ENCODE assay signal across 1 cellular context in the genomic region with DNA sequence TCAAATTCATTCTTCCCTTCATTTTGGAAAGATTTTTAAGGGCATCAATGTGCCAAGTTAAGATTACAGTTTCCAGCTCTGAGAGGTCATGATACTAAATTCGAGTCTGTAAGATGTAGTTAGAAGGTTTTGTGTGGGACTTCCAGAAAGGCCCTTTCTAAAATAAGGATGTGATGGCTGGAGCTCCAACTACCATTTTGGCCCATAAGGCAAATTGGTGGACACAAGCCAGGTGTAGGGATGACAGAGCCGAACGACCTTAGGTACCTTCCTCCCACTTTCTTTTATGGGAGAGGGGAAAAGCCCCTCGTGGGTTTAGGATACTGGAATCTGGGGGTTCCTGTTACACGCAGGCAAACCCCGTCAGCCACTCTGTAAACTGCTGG.
TF ChIP-seq lines count a peak whose summit lies in the region.

No MANE protein-coding gene starts in this region.

TF ChIP-seq in GM12878, 131 proteins besides CTCF, POLR2A, EP300 and RAD21 (continued from another document):
- TF ChIP-seq, protein P1, sequence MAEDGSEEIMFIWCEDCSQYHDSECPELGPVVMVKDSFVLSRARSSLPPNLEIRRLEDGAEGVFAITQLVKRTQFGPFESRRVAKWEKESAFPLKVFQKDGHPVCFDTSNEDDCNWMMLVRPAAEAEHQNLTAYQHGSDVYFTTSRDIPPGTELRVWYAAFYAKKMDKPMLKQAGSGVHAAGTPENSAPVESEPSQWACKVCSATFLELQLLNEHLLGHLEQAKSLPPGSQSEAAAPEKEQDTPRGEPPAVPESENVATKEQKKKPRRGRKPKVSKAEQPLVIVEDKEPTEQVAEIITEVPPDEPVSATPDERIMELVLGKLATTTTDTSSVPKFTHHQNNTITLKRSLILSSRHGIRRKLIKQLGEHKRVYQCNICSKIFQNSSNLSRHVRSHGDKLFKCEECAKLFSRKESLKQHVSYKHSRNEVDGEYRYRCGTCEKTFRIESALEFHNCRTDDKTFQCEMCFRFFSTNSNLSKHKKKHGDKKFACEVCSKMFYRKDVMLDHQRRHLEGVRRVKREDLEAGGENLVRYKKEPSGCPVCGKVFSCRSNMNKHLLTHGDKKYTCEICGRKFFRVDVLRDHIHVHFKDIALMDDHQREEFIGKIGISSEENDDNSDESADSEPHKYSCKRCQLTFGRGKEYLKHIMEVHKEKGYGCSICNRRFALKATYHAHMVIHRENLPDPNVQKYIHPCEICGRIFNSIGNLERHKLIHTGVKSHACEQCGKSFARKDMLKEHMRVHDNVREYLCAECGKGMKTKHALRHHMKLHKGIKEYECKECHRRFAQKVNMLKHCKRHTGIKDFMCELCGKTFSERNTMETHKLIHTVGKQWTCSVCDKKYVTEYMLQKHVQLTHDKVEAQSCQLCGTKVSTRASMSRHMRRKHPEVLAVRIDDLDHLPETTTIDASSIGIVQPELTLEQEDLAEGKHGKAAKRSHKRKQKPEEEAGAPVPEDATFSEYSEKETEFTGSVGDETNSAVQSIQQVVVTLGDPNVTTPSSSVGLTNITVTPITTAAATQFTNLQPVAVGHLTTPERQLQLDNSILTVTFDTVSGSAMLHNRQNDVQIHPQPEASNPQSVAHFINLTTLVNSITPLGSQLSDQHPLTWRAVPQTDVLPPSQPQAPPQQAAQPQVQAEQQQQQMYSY (CRISPR knock-in tag; IDR thresholded peaks at IDR 0.05), result no peak
- TF ChIP-seq, protein P2, sequence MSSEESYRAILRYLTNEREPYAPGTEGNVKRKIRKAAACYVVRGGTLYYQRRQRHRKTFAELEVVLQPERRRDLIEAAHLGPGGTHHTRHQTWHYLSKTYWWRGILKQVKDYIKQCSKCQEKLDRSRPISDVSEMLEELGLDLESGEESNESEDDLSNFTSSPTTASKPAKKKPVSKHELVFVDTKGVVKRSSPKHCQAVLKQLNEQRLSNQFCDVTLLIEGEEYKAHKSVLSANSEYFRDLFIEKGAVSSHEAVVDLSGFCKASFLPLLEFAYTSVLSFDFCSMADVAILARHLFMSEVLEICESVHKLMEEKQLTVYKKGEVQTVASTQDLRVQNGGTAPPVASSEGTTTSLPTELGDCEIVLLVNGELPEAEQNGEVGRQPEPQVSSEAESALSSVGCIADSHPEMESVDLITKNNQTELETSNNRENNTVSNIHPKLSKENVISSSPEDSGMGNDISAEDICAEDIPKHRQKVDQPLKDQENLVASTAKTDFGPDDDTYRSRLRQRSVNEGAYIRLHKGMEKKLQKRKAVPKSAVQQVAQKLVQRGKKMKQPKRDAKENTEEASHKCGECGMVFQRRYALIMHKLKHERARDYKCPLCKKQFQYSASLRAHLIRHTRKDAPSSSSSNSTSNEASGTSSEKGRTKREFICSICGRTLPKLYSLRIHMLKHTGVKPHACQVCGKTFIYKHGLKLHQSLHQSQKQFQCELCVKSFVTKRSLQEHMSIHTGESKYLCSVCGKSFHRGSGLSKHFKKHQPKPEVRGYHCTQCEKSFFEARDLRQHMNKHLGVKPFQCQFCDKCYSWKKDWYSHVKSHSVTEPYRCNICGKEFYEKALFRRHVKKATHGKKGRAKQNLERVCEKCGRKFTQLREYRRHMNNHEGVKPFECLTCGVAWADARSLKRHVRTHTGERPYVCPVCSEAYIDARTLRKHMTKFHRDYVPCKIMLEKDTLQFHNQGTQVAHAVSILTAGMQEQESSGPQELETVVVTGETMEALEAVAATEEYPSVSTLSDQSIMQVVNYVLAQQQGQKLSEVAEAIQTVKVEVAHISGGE (CRISPR knock-in tag; IDR thresholded peaks at IDR 0.05), result no peak
- TF ChIP-seq BACH1 (IDR thresholded peaks at IDR 0.05; ENCODE audit: borderline replicate concordance) (no peak), POU2F2 (IDR thresholded peaks at IDR 0.05; ENCODE audit: borderline replicate concordance, low read depth, low read length) (no peak), NR2F1 (conservative IDR thresholded peaks at IDR 0.05) (no peak), CREB1 (IDR thresholded peaks at IDR 0.05; ENCODE audit: low read depth) (no peak), EZH2 (IDR thresholded peaks at IDR 0.05; ENCODE audit: borderline replicate concordance, control insufficient read depth, low read depth, low read length) (no peak), YBX1 (IDR thresholded peaks at IDR 0.05) (no peak), NR2C2 (IDR thresholded peaks at IDR 0.05; ENCODE audit: borderline replicate concordance, control insufficient read depth, insufficient read length, low read depth) (no peak)
- TF ChIP-seq, protein P3, sequence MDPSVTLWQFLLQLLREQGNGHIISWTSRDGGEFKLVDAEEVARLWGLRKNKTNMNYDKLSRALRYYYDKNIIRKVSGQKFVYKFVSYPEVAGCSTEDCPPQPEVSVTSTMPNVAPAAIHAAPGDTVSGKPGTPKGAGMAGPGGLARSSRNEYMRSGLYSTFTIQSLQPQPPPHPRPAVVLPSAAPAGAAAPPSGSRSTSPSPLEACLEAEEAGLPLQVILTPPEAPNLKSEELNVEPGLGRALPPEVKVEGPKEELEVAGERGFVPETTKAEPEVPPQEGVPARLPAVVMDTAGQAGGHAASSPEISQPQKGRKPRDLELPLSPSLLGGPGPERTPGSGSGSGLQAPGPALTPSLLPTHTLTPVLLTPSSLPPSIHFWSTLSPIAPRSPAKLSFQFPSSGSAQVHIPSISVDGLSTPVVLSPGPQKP (IDR thresholded peaks at IDR 0.05; ENCODE audit: low read depth, low read length), result no peak
- TF ChIP-seq, protein P4, sequence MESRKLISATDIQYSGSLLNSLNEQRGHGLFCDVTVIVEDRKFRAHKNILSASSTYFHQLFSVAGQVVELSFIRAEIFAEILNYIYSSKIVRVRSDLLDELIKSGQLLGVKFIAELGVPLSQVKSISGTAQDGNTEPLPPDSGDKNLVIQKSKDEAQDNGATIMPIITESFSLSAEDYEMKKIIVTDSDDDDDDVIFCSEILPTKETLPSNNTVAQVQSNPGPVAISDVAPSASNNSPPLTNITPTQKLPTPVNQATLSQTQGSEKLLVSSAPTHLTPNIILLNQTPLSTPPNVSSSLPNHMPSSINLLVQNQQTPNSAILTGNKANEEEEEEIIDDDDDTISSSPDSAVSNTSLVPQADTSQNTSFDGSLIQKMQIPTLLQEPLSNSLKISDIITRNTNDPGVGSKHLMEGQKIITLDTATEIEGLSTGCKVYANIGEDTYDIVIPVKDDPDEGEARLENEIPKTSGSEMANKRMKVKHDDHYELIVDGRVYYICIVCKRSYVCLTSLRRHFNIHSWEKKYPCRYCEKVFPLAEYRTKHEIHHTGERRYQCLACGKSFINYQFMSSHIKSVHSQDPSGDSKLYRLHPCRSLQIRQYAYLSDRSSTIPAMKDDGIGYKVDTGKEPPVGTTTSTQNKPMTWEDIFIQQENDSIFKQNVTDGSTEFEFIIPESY (IDR thresholded peaks at IDR 0.05), result no peak
- TF ChIP-seq, protein P5, sequence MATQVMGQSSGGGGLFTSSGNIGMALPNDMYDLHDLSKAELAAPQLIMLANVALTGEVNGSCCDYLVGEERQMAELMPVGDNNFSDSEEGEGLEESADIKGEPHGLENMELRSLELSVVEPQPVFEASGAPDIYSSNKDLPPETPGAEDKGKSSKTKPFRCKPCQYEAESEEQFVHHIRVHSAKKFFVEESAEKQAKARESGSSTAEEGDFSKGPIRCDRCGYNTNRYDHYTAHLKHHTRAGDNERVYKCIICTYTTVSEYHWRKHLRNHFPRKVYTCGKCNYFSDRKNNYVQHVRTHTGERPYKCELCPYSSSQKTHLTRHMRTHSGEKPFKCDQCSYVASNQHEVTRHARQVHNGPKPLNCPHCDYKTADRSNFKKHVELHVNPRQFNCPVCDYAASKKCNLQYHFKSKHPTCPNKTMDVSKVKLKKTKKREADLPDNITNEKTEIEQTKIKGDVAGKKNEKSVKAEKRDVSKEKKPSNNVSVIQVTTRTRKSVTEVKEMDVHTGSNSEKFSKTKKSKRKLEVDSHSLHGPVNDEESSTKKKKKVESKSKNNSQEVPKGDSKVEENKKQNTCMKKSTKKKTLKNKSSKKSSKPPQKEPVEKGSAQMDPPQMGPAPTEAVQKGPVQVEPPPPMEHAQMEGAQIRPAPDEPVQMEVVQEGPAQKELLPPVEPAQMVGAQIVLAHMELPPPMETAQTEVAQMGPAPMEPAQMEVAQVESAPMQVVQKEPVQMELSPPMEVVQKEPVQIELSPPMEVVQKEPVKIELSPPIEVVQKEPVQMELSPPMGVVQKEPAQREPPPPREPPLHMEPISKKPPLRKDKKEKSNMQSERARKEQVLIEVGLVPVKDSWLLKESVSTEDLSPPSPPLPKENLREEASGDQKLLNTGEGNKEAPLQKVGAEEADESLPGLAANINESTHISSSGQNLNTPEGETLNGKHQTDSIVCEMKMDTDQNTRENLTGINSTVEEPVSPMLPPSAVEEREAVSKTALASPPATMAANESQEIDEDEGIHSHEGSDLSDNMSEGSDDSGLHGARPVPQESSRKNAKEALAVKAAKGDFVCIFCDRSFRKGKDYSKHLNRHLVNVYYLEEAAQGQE (IDR thresholded peaks at IDR 0.05; ENCODE audit: low read depth, low read length), result no peak
- TF ChIP-seq, protein P6, sequence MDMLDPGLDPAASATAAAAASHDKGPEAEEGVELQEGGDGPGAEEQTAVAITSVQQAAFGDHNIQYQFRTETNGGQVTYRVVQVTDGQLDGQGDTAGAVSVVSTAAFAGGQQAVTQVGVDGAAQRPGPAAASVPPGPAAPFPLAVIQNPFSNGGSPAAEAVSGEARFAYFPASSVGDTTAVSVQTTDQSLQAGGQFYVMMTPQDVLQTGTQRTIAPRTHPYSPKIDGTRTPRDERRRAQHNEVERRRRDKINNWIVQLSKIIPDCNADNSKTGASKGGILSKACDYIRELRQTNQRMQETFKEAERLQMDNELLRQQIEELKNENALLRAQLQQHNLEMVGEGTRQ (IDR thresholded peaks at IDR 0.05; ENCODE audit: borderline replicate concordance, low read depth, low read length), result no peak
- TF ChIP-seq, protein P7, sequence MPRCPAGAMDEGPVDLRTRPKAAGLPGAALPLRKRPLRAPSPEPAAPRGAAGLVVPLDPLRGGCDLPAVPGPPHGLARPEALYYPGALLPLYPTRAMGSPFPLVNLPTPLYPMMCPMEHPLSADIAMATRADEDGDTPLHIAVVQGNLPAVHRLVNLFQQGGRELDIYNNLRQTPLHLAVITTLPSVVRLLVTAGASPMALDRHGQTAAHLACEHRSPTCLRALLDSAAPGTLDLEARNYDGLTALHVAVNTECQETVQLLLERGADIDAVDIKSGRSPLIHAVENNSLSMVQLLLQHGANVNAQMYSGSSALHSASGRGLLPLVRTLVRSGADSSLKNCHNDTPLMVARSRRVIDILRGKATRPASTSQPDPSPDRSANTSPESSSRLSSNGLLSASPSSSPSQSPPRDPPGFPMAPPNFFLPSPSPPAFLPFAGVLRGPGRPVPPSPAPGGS (IDR thresholded peaks at IDR 0.05; ENCODE audit: borderline replicate concordance, insufficient read depth, low read depth, low read length, poor library complexity, severe bottlenecking), result no peak
- TF ChIP-seq, protein P8, sequence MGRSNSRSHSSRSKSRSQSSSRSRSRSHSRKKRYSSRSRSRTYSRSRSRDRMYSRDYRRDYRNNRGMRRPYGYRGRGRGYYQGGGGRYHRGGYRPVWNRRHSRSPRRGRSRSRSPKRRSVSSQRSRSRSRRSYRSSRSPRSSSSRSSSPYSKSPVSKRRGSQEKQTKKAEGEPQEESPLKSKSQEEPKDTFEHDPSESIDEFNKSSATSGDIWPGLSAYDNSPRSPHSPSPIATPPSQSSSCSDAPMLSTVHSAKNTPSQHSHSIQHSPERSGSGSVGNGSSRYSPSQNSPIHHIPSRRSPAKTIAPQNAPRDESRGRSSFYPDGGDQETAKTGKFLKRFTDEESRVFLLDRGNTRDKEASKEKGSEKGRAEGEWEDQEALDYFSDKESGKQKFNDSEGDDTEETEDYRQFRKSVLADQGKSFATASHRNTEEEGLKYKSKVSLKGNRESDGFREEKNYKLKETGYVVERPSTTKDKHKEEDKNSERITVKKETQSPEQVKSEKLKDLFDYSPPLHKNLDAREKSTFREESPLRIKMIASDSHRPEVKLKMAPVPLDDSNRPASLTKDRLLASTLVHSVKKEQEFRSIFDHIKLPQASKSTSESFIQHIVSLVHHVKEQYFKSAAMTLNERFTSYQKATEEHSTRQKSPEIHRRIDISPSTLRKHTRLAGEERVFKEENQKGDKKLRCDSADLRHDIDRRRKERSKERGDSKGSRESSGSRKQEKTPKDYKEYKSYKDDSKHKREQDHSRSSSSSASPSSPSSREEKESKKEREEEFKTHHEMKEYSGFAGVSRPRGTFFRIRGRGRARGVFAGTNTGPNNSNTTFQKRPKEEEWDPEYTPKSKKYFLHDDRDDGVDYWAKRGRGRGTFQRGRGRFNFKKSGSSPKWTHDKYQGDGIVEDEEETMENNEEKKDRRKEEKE (IDR thresholded peaks at IDR 0.05), result no peak
